Comparison of ENCODE assay signal across 13 cellular contexts in the genomic region with DNA sequence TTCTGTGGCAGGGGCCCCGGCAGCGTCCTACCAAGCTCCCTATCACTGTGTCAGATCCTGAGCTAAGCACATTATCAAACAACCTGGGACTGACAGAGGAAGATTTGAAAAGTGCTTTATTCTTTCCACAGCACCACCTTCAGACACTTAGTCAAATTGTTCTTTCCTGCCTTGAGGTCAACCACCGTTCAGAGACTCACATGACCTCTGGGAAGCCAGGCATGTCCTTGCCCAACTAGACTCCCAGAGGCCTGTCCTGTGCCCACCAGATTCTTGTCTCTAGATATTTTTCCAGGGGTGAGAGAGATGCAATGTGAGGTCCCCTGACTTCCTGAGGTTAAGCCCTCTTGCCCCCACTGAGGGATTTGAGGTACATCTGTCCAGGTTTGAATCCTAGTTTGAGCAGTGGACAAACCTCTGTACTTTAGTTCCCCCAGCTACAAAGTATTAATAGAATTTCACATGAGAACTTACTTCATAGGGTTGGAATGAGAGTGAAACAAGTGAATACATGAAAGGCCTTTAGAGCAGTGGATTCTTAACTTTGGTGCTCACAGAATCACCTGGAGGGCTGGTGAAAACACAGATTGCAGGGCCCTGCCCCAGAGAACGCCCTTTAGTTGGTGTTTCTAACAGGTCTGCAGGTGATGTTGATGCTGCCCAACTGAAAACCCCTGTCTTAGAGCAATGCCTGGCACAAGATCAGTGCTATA.
A peak's percentile ranks its signal among the peaks of the same experiment; 100 is the strongest.
DNase-seq lines count a peak whose midpoint lies in the region; ATAC-seq and TF ChIP-seq lines count a peak whose summit lies in the region.
"Had no signal": no experiment of that assay in that cellular context is flagged by ENCODE, and none has a peak within 500 bp of the region (broad histone marks: within the 10 kb centered on the region; RNA-seq: fewer than 3 reads in every experiment).

No MANE protein-coding gene starts in this region.

- ATAC-seq in left ventricle myocardium superior: peak; percentile 61
- ATAC-seq in Right ventricle myocardium inferior: no peak
- 0 out of 3 replicates have a peak, but pooled peaks have one; percentile 35 for ATAC-seq in RWPE2 (ENCODE audit: low read depth)
- ATAC-seq in upper lobe of right lung: peak; percentile 41
- ATAC-seq in GM21360 (IDR thresholded peaks at IDR 0.05; ENCODE audit: unreplicated experiment): no peak
- ATAC-seq in GM21528 (IDR thresholded peaks at IDR 0.05; ENCODE audit: low FRiP score, unreplicated experiment): no peak
- ATAC-seq: SK-N-SH treated with all-trans-retinoic acid at 6 μM for 48 hours had no signal

- H3K9me3 ChIP-seq in RWPE2 (ENCODE audit: severe bottlenecking) (no peaks in the 10 kb centered on the region), upper lobe of right lung (no peaks in the 10 kb centered on the region)
- H3K9me3 ChIP-seq: tibial artery had no signal

- DNase-seq in left ventricle myocardium superior: no peak
- no peak for DNase-seq in Right ventricle myocardium inferior (ENCODE audit: missing footprints)
- DNase-seq in RWPE2 (ENCODE audit: low spot score): no peak
- peak; percentile 56 for DNase-seq in epithelial cell of proximal tubule (ENCODE audit: low read depth)
- no peak for DNase-seq in upper lobe of right lung
- no peak for DNase-seq in lower leg skin (ENCODE audit: low spot score in 2 of 2)
- DNase-seq: activated B cell treated with CpG ODN at 0.5 μM for 24 hours, DMS79, tibial artery had no signal

- TF ChIP-seq POLR2A in lower leg skin (IDR thresholded peaks at IDR 0.05): no peak

- H3K4me1 ChIP-seq in RWPE2 (ENCODE audit: insufficient read depth, poor library complexity, severe bottlenecking) (peaks cover 6% of the 10 kb centered on the region), upper lobe of right lung (no peaks in the 10 kb centered on the region)
- H3K4me1 ChIP-seq: parathyroid adenoma, tibial artery had no signal

- TF ChIP-seq CTCF in RWPE2 (IDR thresholded peaks at IDR 0.05; ENCODE audit: poor library complexity, severe bottlenecking): no peak
- peak; percentile 30 for TF ChIP-seq CTCF in epithelial cell of proximal tubule (conservative IDR thresholded peaks at IDR 0.05; ENCODE audit: low read depth, low read length)
- no peak for TF ChIP-seq CTCF in upper lobe of right lung (IDR thresholded peaks at IDR 0.05)
- no peak for TF ChIP-seq CTCF in lower leg skin (IDR thresholded peaks at IDR 0.05)

- H3K27me3 ChIP-seq in RWPE2 (ENCODE audit: insufficient read depth, poor library complexity, severe bottlenecking) (no peaks in the 10 kb centered on the region), upper lobe of right lung (no peaks in the 10 kb centered on the region)
- H3K27me3 ChIP-seq: tibial artery had no signal

- H3K36me3 ChIP-seq in RWPE2 (ENCODE audit: low read depth) (no peaks in the 10 kb centered on the region), upper lobe of right lung (no peaks in the 10 kb centered on the region)
- H3K36me3 ChIP-seq: tibial artery had no signal

- H3K4me3 ChIP-seq in RWPE2 (ENCODE audit: severe bottlenecking) (no peak overlapping the region), epithelial cell of proximal tubule (ENCODE audit: low read depth, low read length) (no peak overlapping the region), upper lobe of right lung (no peak overlapping the region), lower leg skin (ENCODE audit: low read depth, poor library complexity, severe bottlenecking) (no peak overlapping the region)
- H3K4me3 ChIP-seq: tibial artery had no signal

- H3K27ac ChIP-seq in RWPE2 (ENCODE audit: poor library complexity, severe bottlenecking) (no peak overlapping the region), upper lobe of right lung (no peak overlapping the region)
- H3K27ac ChIP-seq: parathyroid adenoma, tibial artery had no signal

- WGBS in lower leg skin, 2 donors: 64 to 73% methylated on average over 4 of the region's 4 CpGs

- intact Hi-C loops in left ventricle myocardium superior (cut with micrococcal nuclease): no loop called here
- intact Hi-C loops in Right ventricle myocardium inferior (cut with DNase I): loop anchor here (10.0 kb wide), 1 partner anchor 79 kb away; no protein-coding TSS in a partner anchor
- intact Hi-C loops in upper lobe of right lung (cut with DNase I): no loop called here
- intact Hi-C loops in lower leg skin (cut with DNase I; ENCODE audit: low total_unique reads): no loop called here

Comparison
In these comparisons a context has a peak if more than half of its experiments do, and no peak if none do; other contexts are left out.
1. ATAC-seq: peak in left ventricle myocardium superior (single experiment), RWPE2 (single experiment) and upper lobe of right lung (single experiment); none in Right ventricle myocardium inferior (single experiment), GM21360 (single experiment) and GM21528 (single experiment).